Comparison of ENCODE assay signal across 8 cellular contexts in genomic region chr19:1568320-1569019, GRCh38. TPM values are rescaled to one million over a fixed set of nuclear protein-coding genes. Genes with fewer than 3 reads are reported as not detected.
DNase-seq lines count a peak whose midpoint lies in the region; ATAC-seq and TF ChIP-seq lines count a peak whose summit lies in the region.

MEX3D (minus strand) TSS chr19:1568325; CDS start chr19:1568058, 267 bp downstream.

- CTCF ChIA-PET in PC-9 (lab: Charles Lee), result no interaction called here

- intact Hi-C loops in PC-9 (cut with micrococcal nuclease; ENCODE audit: unreplicated experiment), result no loop called here

- TF ChIP-seq CTCF in GM10266 (IDR thresholded peaks at IDR 0.05; ENCODE audit: control insufficient read depth, insufficient read depth, low read depth, missing control alignments) (no peak), PC-9 (conservative IDR thresholded peaks at IDR 0.05) (no peak)

- H3K79me2 ChIP-seq in PC-9 (ENCODE audit: low read depth), result 0 out of 2 replicates have a peak, but pooled peaks cover 8% of the 10 kb centered on the region

- POLR2A ChIA-PET in PC-9 (lab: Charles Lee; ENCODE audit: unreplicated experiment), result interaction anchor here (0.7 kb wide), 1 partner anchor 77 kb away, joined by 9 read pairs; no protein-coding TSS in a partner anchor

- H2AFZ ChIP-seq in PC-9, result no peak within 1 kb of the TSS

- H4K20me1 ChIP-seq in PC-9 (ENCODE audit: insufficient read depth), result peaks cover 4% of the 10 kb centered on the region; the same call in 1 of the 2 replicates

- H3K27me3 Mint-ChIP-seq in activated T-cell treated with anti-CD3 and anti-CD28 coated beads, Interleukin-2, amount 50 U/mL, for 72 hours (ENCODE audit: low read depth), result peaks cover 13% of the 10 kb centered on the region
- peaks cover 6 to 16% (median 13%) of the 10 kb centered on the region in 3 donors for H3K27me3 Mint-ChIP-seq in naive B cell

- peak; percentile 59 for ATAC-seq in HG03135 (IDR thresholded peaks at IDR 0.05; ENCODE audit: unreplicated experiment)
- peak; percentile 88 to 93 for ATAC-seq in activated T-cell treated with anti-CD3 and anti-CD28 coated beads, Interleukin-2, amount 50 U/mL, for 72 hours (replicated peaks in 1 of 2)
- ATAC-seq in naive B cell (ENCODE audit: low read depth in 2 of 2), result peak; percentile 92 to 94
- ATAC-seq in HG03565 (IDR thresholded peaks at IDR 0.05; ENCODE audit: unreplicated experiment), result no peak

- H3K4me1 Mint-ChIP-seq in activated T-cell treated with anti-CD3 and anti-CD28 coated beads, Interleukin-2, amount 50 U/mL, for 72 hours (ENCODE audit: low read depth), result peaks cover 7% of the 10 kb centered on the region
- H3K4me1 Mint-ChIP-seq in naive B cell, result peaks cover 14 to 15% (median 14%) of the 10 kb centered on the region in 3 donors

- H3K36me3 ChIP-seq in PC-9 (ENCODE audit: low read depth), result no peaks in the 10 kb centered on the region
- no peaks in the 10 kb centered on the region for H3K36me3 ChIP-seq in esophagus (ENCODE audit: control insufficient read depth in 2 of 2, insufficient read depth in 2 of 2, low read length in 1 of 2)

- H3K9me3 ChIP-seq in PC-9 (ENCODE audit: insufficient read depth, low read depth) (no peaks in the 10 kb centered on the region), esophagus (ENCODE audit: control insufficient read depth in 2 of 2, insufficient read depth in 1 of 2, low read depth in 1 of 2, low read length in 1 of 2) (no peaks in the 10 kb centered on the region)

- H3K27me3 ChIP-seq in PC-9 (ENCODE audit: insufficient read depth, low read depth) (no peaks in the 10 kb centered on the region), esophagus (ENCODE audit: control insufficient read depth in 1 of 2, insufficient read depth in 2 of 2, low read length in 2 of 2) (no peaks in the 10 kb centered on the region)

- peak within 1 kb of the TSS; percentile 55; the same call in 1 of the 2 replicates for H3K4me3 ChIP-seq in PC-9
- H3K4me3 ChIP-seq in esophagus (ENCODE audit: low read depth in 1 of 2, low read length in 2 of 2), result peak within 1 kb of the TSS; percentile 64 to 65

- peak within 1 kb of the TSS; percentile 73 for H3K4me2 ChIP-seq in PC-9

- H3K4me3 Mint-ChIP-seq in activated T-cell treated with anti-CD3 and anti-CD28 coated beads, Interleukin-2, amount 50 U/mL, for 72 hours, result peak within 1 kb of the TSS; percentile 34 to 49
- peak within 1 kb of the TSS in 7 of 8 donors; percentile 49 to 82 (median 66) for H3K4me3 Mint-ChIP-seq in naive B cell

- WGBS in esophagus, 2 donors, result 8 to 15% methylated on average over 31 to 63 of the region's 63 CpGs

- H3K36me3 Mint-ChIP-seq in activated T-cell treated with anti-CD3 and anti-CD28 coated beads, Interleukin-2, amount 50 U/mL, for 72 hours (ENCODE audit: insufficient read depth in 2 of 2), result no peaks in the 10 kb centered on the region
- H3K36me3 Mint-ChIP-seq in naive B cell, result no peaks in the 10 kb centered on the region

- H3K9me3 Mint-ChIP-seq in activated T-cell treated with anti-CD3 and anti-CD28 coated beads, Interleukin-2, amount 50 U/mL, for 72 hours, result no peaks in the 10 kb centered on the region
- no peaks in the 10 kb centered on the region for H3K9me3 Mint-ChIP-seq in naive B cell

- H3K9me2 ChIP-seq in PC-9 (ENCODE audit: insufficient read depth), result no peaks in the 10 kb centered on the region

- peaks cover 5% of the 10 kb centered on the region; the same call in 1 of the 2 replicates for H3F3A ChIP-seq in PC-9 (ENCODE audit: insufficient read depth, low read depth)

- peaks cover 4% of the 10 kb centered on the region; the same call in 1 of the 2 replicates for H3K4me1 ChIP-seq in PC-9 (replicated peaks; ENCODE audit: insufficient read depth)
- H3K4me1 ChIP-seq in esophagus (ENCODE audit: control insufficient read depth in 2 of 2, insufficient read depth in 2 of 2, low read length in 1 of 2), result peaks cover 0 to 6% of the 10 kb centered on the region in 2 donors

- BruUV-seq in PC-9 (replicated peaks; lab: Mats Ljungman, UMichigan), result no TSS peak

- DNase-seq in GM10266 (ENCODE audit: extremely low spot score), result peak; percentile 100
- DNase-seq in PC-9, result peak in 1 of 2 experiments; percentile 73
- peak; percentile 80 to 88 for DNase-seq in activated T-cell treated with anti-CD3 and anti-CD28 coated beads, Interleukin-2, amount 50 U/mL, for 72 hours
- DNase-seq in naive B cell, result peak; percentile 78
- peak; percentile 64 for DNase-seq in stimulated activated CD8-positive, alpha-beta memory T cell treated with anti-CD3 and anti-CD28 coated beads, Interleukin-7, amount 100 ng/mL, for 24 hours (ENCODE audit: low read depth)

- H3K27ac ChIP-seq in PC-9, result no peak within 1 kb of the TSS
- peak within 1 kb of the TSS; percentile 75 to 86 for H3K27ac ChIP-seq in esophagus (ENCODE audit: low read depth in 2 of 2, low read length in 1 of 2)

- H3K27ac Mint-ChIP-seq in activated T-cell treated with anti-CD3 and anti-CD28 coated beads, Interleukin-2, amount 50 U/mL, for 72 hours, result no peak within 1 kb of the TSS
- H3K27ac Mint-ChIP-seq in naive B cell, result peak within 1 kb of the TSS in 2 of 6 donors; percentile 73 to 76

RNA-seq across cellular contexts. Expression of gene MEX3D, which starts in this region (rescaled TPM):
- total RNA-seq in PC-9 (2021), result 55.6 and 63.7 TPM in 2 replicates
- total RNA-seq in activated T-cell treated with anti-CD3 and anti-CD28 coated beads, Interleukin-2, amount 50 U/mL, for 72 hours, result 1 to 10 TPM; 6.4 to 6.8 TPM
- 1 to 10 TPM; 2.8 to 8.4 TPM for polyA plus RNA-seq in esophagus
- polyA plus RNA-seq in naive B cell (ENCODE audit: low read depth in 6 of 6), result not detected

Comparison
In these comparisons a context has a peak if more than half of its experiments do, and no peak if none do; other contexts are left out.
1. Peak in DNase-seq and ATAC-seq in naive B cell; RNA of the gene not detected or under 1 TPM.